In the genomic region with DNA sequence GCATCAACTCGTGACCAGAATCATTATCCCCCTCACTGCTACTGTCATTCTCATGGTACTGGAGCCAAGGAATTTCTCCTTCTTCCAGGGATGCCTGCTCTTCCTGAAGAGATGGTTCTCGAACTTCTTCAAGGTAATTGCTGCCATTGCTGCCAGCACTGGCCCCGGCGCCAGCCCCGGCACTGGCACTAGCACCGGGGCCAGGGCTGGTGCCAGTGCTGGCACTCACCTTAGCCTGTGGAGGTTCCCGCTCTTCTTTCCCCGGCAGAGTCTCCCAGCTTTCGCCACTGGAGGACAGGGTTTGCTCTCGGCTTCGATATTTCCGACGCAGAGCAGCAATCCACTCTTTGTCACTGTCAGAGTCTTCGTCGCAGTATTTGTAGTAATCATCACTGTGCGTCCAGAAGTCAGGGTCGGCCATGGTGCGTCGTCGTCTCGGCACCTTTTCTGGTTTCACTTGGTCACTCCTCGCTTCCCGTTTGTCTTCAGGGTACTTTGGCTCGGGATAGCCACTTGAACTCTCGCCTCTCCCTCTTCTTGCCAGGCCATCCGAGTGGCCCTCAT, we compare ENCODE assay signal across 24 cellular contexts. TPM values are rescaled to one million over a fixed set of nuclear protein-coding genes. Genes with fewer than 3 reads are reported as not detected.
A peak's percentile ranks its signal among the peaks of the same experiment; 100 is the strongest.
DNase-seq lines count a peak whose midpoint lies in the region; ATAC-seq, FAIRE-seq and TF ChIP-seq lines count a peak whose summit lies in the region.
"Had no signal": no experiment of that assay in that cellular context is flagged by ENCODE, and none has a peak within 500 bp of the region (broad histone marks: within the 10 kb centered on the region; RNA-seq: fewer than 3 reads in every experiment).

No MANE protein-coding gene starts in this region.

- H3K4me3 ChIP-seq in Panc1 (ENCODE audit: low read depth in 2 of 2, low read length in 2 of 2), result no peak overlapping the region
- H3K4me3 ChIP-seq: A549, HAP-1, MG63 had no signal

- intact Hi-C loops in Panc1 (cut with micrococcal nuclease; ENCODE audit: unreplicated experiment), result no loop called here

- no peak for FAIRE-seq in GM19239 (lab: Jason Lieb, UNC)
- FAIRE-seq: A549, G401.6 had no signal

- POLR2A ChIA-PET in Panc1 (lab: Charles Lee), result no interaction called here

- peaks cover 34% of the 10 kb centered on the region for H3K4me1 Mint-ChIP-seq in activated naive CD8-positive, alpha-beta T cell (ENCODE audit: low read depth)
- peaks cover 27% of the 10 kb centered on the region for H3K4me1 Mint-ChIP-seq in activated naive CD8-positive, alpha-beta T cell treated with anti-CD3 and anti-CD28 coated beads, Interleukin-2, amount 50 U/mL, for 24 hours
- H3K4me1 Mint-ChIP-seq in glutamatergic neuron (ENCODE audit: low read depth, unreplicated experiment), result peaks cover 16% of the 10 kb centered on the region

- H3K9me3 ChIP-seq in Panc1 (ENCODE audit: control insufficient read depth, insufficient read depth, low read depth, low read length), result no peaks in the 10 kb centered on the region
- H3K9me3 ChIP-seq: A549, HAP-1, MG63 had no signal

- no peaks in the 10 kb centered on the region for H3K27me3 Mint-ChIP-seq in activated naive CD8-positive, alpha-beta T cell
- no peaks in the 10 kb centered on the region for H3K27me3 Mint-ChIP-seq in activated naive CD8-positive, alpha-beta T cell treated with anti-CD3 and anti-CD28 coated beads, Interleukin-2, amount 50 U/mL, for 24 hours
- no peaks in the 10 kb centered on the region for H3K27me3 Mint-ChIP-seq in glutamatergic neuron (ENCODE audit: unreplicated experiment)
- H3K27me3 Mint-ChIP-seq: IgD-negative memory B cell had no signal

- H3K36me3 ChIP-seq in Panc1 (ENCODE audit: control insufficient read depth, insufficient read depth, low read length), result no peaks in the 10 kb centered on the region
- H3K36me3 ChIP-seq: MG63 had no signal

- no peak overlapping the region for H3K4me3 Mint-ChIP-seq in activated naive CD8-positive, alpha-beta T cell
- no peak overlapping the region for H3K4me3 Mint-ChIP-seq in activated naive CD8-positive, alpha-beta T cell treated with anti-CD3 and anti-CD28 coated beads, Interleukin-2, amount 50 U/mL, for 24 hours
- peak overlapping the region; percentile 34 for H3K4me3 Mint-ChIP-seq in glutamatergic neuron (ENCODE audit: unreplicated experiment)

- H3K4me1 ChIP-seq in Panc1 (ENCODE audit: control insufficient read depth, insufficient read depth, low read length), result no peaks in the 10 kb centered on the region

- TSS peak; percentile 77 for BruUV-seq in Panc1 (replicated peaks; lab: Mats Ljungman, UMichigan)

- H3K27ac Mint-ChIP-seq in activated naive CD8-positive, alpha-beta T cell, result peak overlapping the region; percentile 28
- no peak overlapping the region for H3K27ac Mint-ChIP-seq in activated naive CD8-positive, alpha-beta T cell treated with anti-CD3 and anti-CD28 coated beads, Interleukin-2, amount 50 U/mL, for 24 hours
- no peak overlapping the region for H3K27ac Mint-ChIP-seq in glutamatergic neuron (ENCODE audit: unreplicated experiment)

- in situ Hi-C loops in Panc1 (cut with HindIII; ENCODE audit: low pct_unique_long_range_greater_than_20kb, low sequenced_read_pairs), result no loop called here

- no peak for ATAC-seq in activated naive CD8-positive, alpha-beta T cell treated with anti-CD3 and anti-CD28 coated beads, Interleukin-2, amount 50 U/mL, for 24 hours
- no peak for ATAC-seq in Panc1
- ATAC-seq in GM19035 (IDR thresholded peaks at IDR 0.05; ENCODE audit: unreplicated experiment), result no peak
- ATAC-seq: A549, PC-3 had no signal

- no peaks in the 10 kb centered on the region for H3K27me3 ChIP-seq in Panc1 (ENCODE audit: control insufficient read depth, insufficient read depth, low read length)
- H3K27me3 ChIP-seq: MG63 had no signal

- H3K36me3 Mint-ChIP-seq in activated naive CD8-positive, alpha-beta T cell, result no peaks in the 10 kb centered on the region
- peaks cover 12% of the 10 kb centered on the region for H3K36me3 Mint-ChIP-seq in activated naive CD8-positive, alpha-beta T cell treated with anti-CD3 and anti-CD28 coated beads, Interleukin-2, amount 50 U/mL, for 24 hours (ENCODE audit: low read depth)
- H3K36me3 Mint-ChIP-seq in glutamatergic neuron (ENCODE audit: unreplicated experiment), result peaks cover 18% of the 10 kb centered on the region
- H3K36me3 Mint-ChIP-seq: IgD-negative memory B cell had no signal

- H3K9me3 Mint-ChIP-seq in activated naive CD8-positive, alpha-beta T cell (ENCODE audit: low read depth), result no peaks in the 10 kb centered on the region
- no peaks in the 10 kb centered on the region for H3K9me3 Mint-ChIP-seq in activated naive CD8-positive, alpha-beta T cell treated with anti-CD3 and anti-CD28 coated beads, Interleukin-2, amount 50 U/mL, for 24 hours
- peaks cover 3% of the 10 kb centered on the region for H3K9me3 Mint-ChIP-seq in glutamatergic neuron (ENCODE audit: unreplicated experiment)
- H3K9me3 Mint-ChIP-seq: IgD-negative memory B cell had no signal

- TF ChIP-seq CTCF in Panc1 (IDR thresholded peaks at IDR 0.05) (no peak), glutamatergic neuron (IDR thresholded peaks at IDR 0.05; ENCODE audit: partially characterized antibody, unreplicated experiment) (no peak)

- DNase-seq in activated naive CD8-positive, alpha-beta T cell treated with anti-CD3 and anti-CD28 coated beads, Interleukin-2, amount 50 U/mL, for 24 hours, result no peak
- no peak for DNase-seq in Panc1 (ENCODE audit: low read depth, low spot score)
- no peak for DNase-seq in glutamatergic neuron
- peak; percentile 19 for DNase-seq in ureter (ENCODE audit: low spot score)
- DNase-seq in DMS53 treated with DMSO at 0.1 percent for 48 hours (lab: John Stamatoyannopoulos, UW; ENCODE audit: unreplicated experiment), result no peak
- DNase-seq in GM19239 (ENCODE audit: insufficient read length, low spot score), result no peak
- DNase-seq: DMS 273 treated with DMSO at 0.1 percent for 48 hours, Kasumi-1, MG63, NCI-H1092, NCI-H1436 treated with DMSO at 0.1 percent for 48 hours, NCI-H2029, NCI-H345, NCI-H524 treated with DMSO at 0.1 percent for 48 hours, PC-3, SIG-M5 had no signal

- H3K27ac ChIP-seq in Panc1 (ENCODE audit: low read length), result no peak overlapping the region
- H3K27ac ChIP-seq: A549, HL-60, RWPE1 had no signal

- CTCF ChIA-PET in Panc1 (lab: Charles Lee), result no interaction called here

RNA-seq across cellular contexts. Expression of a gene that starts 3.4 kb away (rescaled TPM):
- 11.8 TPM for total RNA-seq in Panc1 (2021; ENCODE audit: unreplicated experiment)
- polyA plus RNA-seq in Panc1 (2012; ENCODE audit: insufficient read length), result 12.2 TPM
- 54.9 TPM for total RNA-seq in glutamatergic neuron (ENCODE audit: unreplicated experiment)
- 24.9 TPM for total RNA-seq in ureter
